ENCODE assay signal across 1 cellular context in genomic region chr19:45774765-45775164, GRCh38.
A peak's percentile ranks its signal among the peaks of the same experiment; 100 is the strongest.
TF ChIP-seq lines count a peak whose summit lies in the region.

No MANE protein-coding gene starts in this region.

TF ChIP-seq in HepG2, 621 proteins besides CTCF, POLR2A, EP300 and RAD21 (continues in another document):
- no peak for TF ChIP-seq CEBPG (CRISPR knock-in tag; IDR thresholded peaks at IDR 0.05)
- TF ChIP-seq MYC (CRISPR knock-in tag; IDR thresholded peaks at IDR 0.05; ENCODE audit: borderline replicate concordance) = peak; percentile 46; the same call in 1 of the 2 replicates
- peak; percentile 38; the same call in 1 of the 2 replicates for TF ChIP-seq MAX (IDR thresholded peaks at IDR 0.05)
- peak; percentile 36 for TF ChIP-seq ZNF687 (CRISPR knock-in tag; IDR thresholded peaks at IDR 0.05)
- TF ChIP-seq CREB1 (IDR thresholded peaks at IDR 0.05) = no peak
- no peak for TF ChIP-seq CREB1 (CRISPR knock-in tag; IDR thresholded peaks at IDR 0.05)
- no peak for TF ChIP-seq ARID3A (IDR thresholded peaks at IDR 0.05; ENCODE audit: low read depth, low read length)
- no peak for TF ChIP-seq ZNF660 (CRISPR knock-in tag; IDR thresholded peaks at IDR 0.05; ENCODE audit: borderline replicate concordance, low read depth)
- 0 out of 2 replicates have a peak, but pooled peaks have one; percentile 9 for TF ChIP-seq ETV5 (CRISPR knock-in tag; IDR thresholded peaks at IDR 0.05; ENCODE audit: borderline replicate concordance)
- no peak for TF ChIP-seq EEA1 (CRISPR knock-in tag; IDR thresholded peaks at IDR 0.05; ENCODE audit: borderline replicate concordance)
- no peak for TF ChIP-seq ZMYM2 (CRISPR knock-in tag; IDR thresholded peaks at IDR 0.05)
- TF ChIP-seq KIAA2018 (CRISPR knock-in tag; IDR thresholded peaks at IDR 0.05; ENCODE audit: borderline replicate concordance) = no peak
- TF ChIP-seq PCBP2 (optimal IDR thresholded peaks at IDR 0.05; ENCODE audit: low read depth, low read length, poor library complexity, severe bottlenecking) = no peak
- TF ChIP-seq STAG1 (CRISPR knock-in tag; IDR thresholded peaks at IDR 0.05) = peak; percentile 23
- no peak for TF ChIP-seq ZBTB40 (IDR thresholded peaks at IDR 0.05)
- TF ChIP-seq ZBTB40 (CRISPR knock-in tag; IDR thresholded peaks at IDR 0.05) = no peak
- no peak for TF ChIP-seq HNRNPLL (IDR thresholded peaks at IDR 0.05; ENCODE audit: low read depth, low read length, poor library complexity, severe bottlenecking)
- no peak for TF ChIP-seq ZNF546 (CRISPR knock-in tag; conservative IDR thresholded peaks at IDR 0.05)
- no peak for TF ChIP-seq NPAS2 (CRISPR knock-in tag; IDR thresholded peaks at IDR 0.05; ENCODE audit: borderline replicate concordance)
- TF ChIP-seq NR2F6 (IDR thresholded peaks at IDR 0.05) = no peak
- TF ChIP-seq NR2F6 (CRISPR knock-in tag; IDR thresholded peaks at IDR 0.05) = no peak
- no peak for TF ChIP-seq ZNF432 (CRISPR knock-in tag; IDR thresholded peaks at IDR 0.05; ENCODE audit: borderline replicate concordance)
- no peak for TF ChIP-seq CHD2 (IDR thresholded peaks at IDR 0.05; ENCODE audit: low read depth, low read length)
- no peak for TF ChIP-seq ZNF598 (CRISPR knock-in tag; IDR thresholded peaks at IDR 0.05; ENCODE audit: borderline replicate concordance)
- no peak for TF ChIP-seq MLLT10 (CRISPR knock-in tag; IDR thresholded peaks at IDR 0.05)
- TF ChIP-seq KLF16 (CRISPR knock-in tag; IDR thresholded peaks at IDR 0.05) = no peak
- no peak for TF ChIP-seq MYPOP (CRISPR knock-in tag; IDR thresholded peaks at IDR 0.05)
- TF ChIP-seq TRIM22 (IDR thresholded peaks at IDR 0.05) = no peak
- TF ChIP-seq ZNF557 (CRISPR knock-in tag; IDR thresholded peaks at IDR 0.05) = no peak
